In genomic region chr1:116595946-116596741, GRCh38 we compare ENCODE assay signal across 8 cellular contexts. TPM values are rescaled to one million over a fixed set of nuclear protein-coding genes. Genes with fewer than 3 reads are reported as not detected.
DNase-seq lines count a peak whose midpoint lies in the region; ATAC-seq, FAIRE-seq and TF ChIP-seq lines count a peak whose summit lies in the region.
"Not testable (repeated sequence)": the region's sequence is repeated elsewhere in the genome, so short reads cannot be mapped to it uniquely, and the experiment has no call there.

No MANE protein-coding gene starts in this region.

- TF ChIP-seq RAD21 in A549 (conservative IDR thresholded peaks at IDR 0.05 in 1 of 2, IDR thresholded peaks at IDR 0.05 in 1 of 2), result peak; percentile 30 to 33; a peak in 3 of 5 replicates

- not testable (repeated sequence) for H3K36me3 Mint-ChIP-seq in activated CD4-positive, alpha-beta memory T cell treated with anti-CD3 and anti-CD28 coated beads for 36 hours

- DNase-seq in A549 (ENCODE audit: low read depth in 1 of 2, low spot score in 1 of 2), result peak in 1 of 2 experiments; percentile 31
- not testable (repeated sequence) for DNase-seq in GM13976 (ENCODE audit: low spot score); kidney epithelial cell (ENCODE audit: low read depth)
- DNase-seq in activated CD4-positive, alpha-beta memory T cell treated with anti-CD3 and anti-CD28 coated beads for 36 hours, result peak; percentile 49
- DNase-seq in choroid plexus epithelial cell (ENCODE audit: low read depth), result peak; percentile 52
- DNase-seq in gastrocnemius medialis, result peak in 1 of 2 donors; percentile 13

- not testable (repeated sequence) for H3K9me2 ChIP-seq in OCI-LY1 (ENCODE audit: low read depth, low read length)

- not testable (repeated sequence) for FAIRE-seq in A549 (lab: Jason Lieb, UNC)

- H3K4me1 ChIP-seq in A549; OCI-LY1 (ENCODE audit: insufficient read depth, low read length, severe bottlenecking); gastrocnemius medialis: not testable (repeated sequence)

- not testable (repeated sequence) for H3F3A ChIP-seq in OCI-LY1 (ENCODE audit: insufficient read depth, low read length)

- intact Hi-C loops in activated CD4-positive, alpha-beta memory T cell treated with anti-CD3 and anti-CD28 coated beads for 36 hours (cut with micrococcal nuclease), result loop anchor here (1.0 to 2.0 kb wide), 2 partner anchors 22 to 457 kb away; no protein-coding TSS in a partner anchor
- intact Hi-C loops in gastrocnemius medialis (cut with DNase I; ENCODE audit: low total_unique reads), result loop anchor here (1.0 kb wide), 1 partner anchor 22 kb away; no protein-coding TSS in a partner anchor

- H3K27me3 ChIP-seq in OCI-LY1 (ENCODE audit: insufficient read depth, low read length); kidney epithelial cell (ENCODE audit: control insufficient read depth, insufficient read depth, low read length); gastrocnemius medialis: not testable (repeated sequence)

- ATAC-seq in A549 (peak; percentile 88 to 93), HG03135 (IDR thresholded peaks at IDR 0.05; ENCODE audit: unreplicated experiment) (peak; percentile 50), gastrocnemius medialis (peak; percentile 60 to 65)

- not testable (repeated sequence) for TF ChIP-seq EP300 in A549 (IDR thresholded peaks at IDR 0.05)

- POLR2A ChIA-PET in A549 (lab: Yijun Ruan, JAX), result interaction anchor here (0.8 kb wide), 1 partner anchor 22 kb away, joined by 3 read pairs; no protein-coding TSS in a partner anchor
- POLR2A ChIA-PET in activated CD4-positive, alpha-beta memory T cell treated with anti-CD3 and anti-CD28 coated beads for 36 hours (lab: Charles Lee), result interaction anchor here (0.8 to 1.4 kb wide), 3 partner anchors 22 to 533 kb away, joined by 3 to 4 read pairs (median 3); no protein-coding TSS in a partner anchor

- H3K4me2 ChIP-seq in A549, result peak overlapping the region; percentile 84
- H3K4me2 ChIP-seq in OCI-LY1 (ENCODE audit: low read length), result not testable (repeated sequence)

- peak overlapping the region; percentile 21 for H3K4me3 Mint-ChIP-seq in activated CD4-positive, alpha-beta memory T cell treated with anti-CD3 and anti-CD28 coated beads for 36 hours

- 7% methylated on average over 8 of the region's 8 CpGs for WGBS in A549 (ENCODE audit: missing lambda C conversion rate)

- H3K4me1 Mint-ChIP-seq in activated CD4-positive, alpha-beta memory T cell treated with anti-CD3 and anti-CD28 coated beads for 36 hours (ENCODE audit: low read depth), result peaks cover 16% of the 10 kb centered on the region

- in situ Hi-C loops in GM13976 (cut with MboI; ENCODE audit: low sequenced_read_pairs, unreplicated experiment), result not testable (repeated sequence)
- in situ Hi-C loops in gastrocnemius medialis (cut with MboI; ENCODE audit: low sequenced_read_pairs in 4 of 4), result loop anchor here in 1 of 4 donors (25.0 kb wide), 1 partner anchor 441 kb away; no protein-coding TSS in a partner anchor

- CTCF ChIA-PET in A549 (lab: Yijun Ruan, JAX), result interaction anchor here (0.9 to 3.4 kb wide), 11 partner anchors 9 to 461 kb away, joined by 3 to 31 read pairs (median 4); no protein-coding TSS in a partner anchor
- CTCF ChIA-PET in activated CD4-positive, alpha-beta memory T cell treated with anti-CD3 and anti-CD28 coated beads for 36 hours (lab: Charles Lee), result interaction anchor here (0.7 to 3.2 kb wide), 21 partner anchors 10 to 680 kb away, joined by 3 to 59 read pairs (median 3); partner anchors contain the start of gene CD58

- not testable (repeated sequence) for H4K20me1 ChIP-seq in OCI-LY1 (ENCODE audit: insufficient read depth, low read length)

- TF ChIP-seq POLR2A in A549 (IDR thresholded peaks at IDR 0.05; ENCODE audit: low read length); gastrocnemius medialis (IDR thresholded peaks at IDR 0.05): not testable (repeated sequence)

- not testable (repeated sequence) for H3K9me3 ChIP-seq in A549; OCI-LY1 (ENCODE audit: low read length); gastrocnemius medialis

- not testable (repeated sequence) for H2AFZ ChIP-seq in OCI-LY1 (ENCODE audit: low read length)

- H3K27ac Mint-ChIP-seq in activated CD4-positive, alpha-beta memory T cell treated with anti-CD3 and anti-CD28 coated beads for 36 hours, result not testable (repeated sequence)

- not testable (repeated sequence) for H3K27me3 Mint-ChIP-seq in activated CD4-positive, alpha-beta memory T cell treated with anti-CD3 and anti-CD28 coated beads for 36 hours

- H3K27ac ChIP-seq in A549, result peak overlapping the region in 1 of 2 experiments; percentile 63; a peak in 1 of 6 replicates
- H3K27ac ChIP-seq in OCI-LY1 (ENCODE audit: low read depth, low read length, poor library complexity, severe bottlenecking); gastrocnemius medialis: not testable (repeated sequence)

- H3K9ac ChIP-seq in OCI-LY1 (ENCODE audit: low read length), result not testable (repeated sequence)

- not testable (repeated sequence) for H3K79me2 ChIP-seq in OCI-LY1 (ENCODE audit: insufficient read depth, low read length)

- H3K36me3 ChIP-seq in OCI-LY1 (ENCODE audit: insufficient read depth, low read length); kidney epithelial cell (ENCODE audit: control insufficient read depth, insufficient read depth, low read length); gastrocnemius medialis: not testable (repeated sequence)

- not testable (repeated sequence) for H3K4me3 ChIP-seq in A549; OCI-LY1 (ENCODE audit: low read depth, low read length, poor library complexity, severe bottlenecking); choroid plexus epithelial cell (ENCODE audit: low read depth, low read length); kidney epithelial cell (ENCODE audit: low read depth, low read length); gastrocnemius medialis

- not testable (repeated sequence) for H3K9me3 Mint-ChIP-seq in activated CD4-positive, alpha-beta memory T cell treated with anti-CD3 and anti-CD28 coated beads for 36 hours

- TF ChIP-seq CTCF in A549 (IDR thresholded peaks at IDR 0.05) (peak; percentile 41; the same call in 2 of the 3 replicates), GM13976 (IDR thresholded peaks at IDR 0.05; ENCODE audit: borderline replicate concordance, control extremely low read depth, extremely low read depth, insufficient read depth, missing control alignments) (peak; percentile 18), OCI-LY1 (IDR thresholded peaks at IDR 0.05; ENCODE audit: low read length) (peak; percentile 32; the same call in 1 of the 2 replicates), choroid plexus epithelial cell (conservative IDR thresholded peaks at IDR 0.05; ENCODE audit: low read depth, low read length) (peak; percentile 60), kidney epithelial cell (IDR thresholded peaks at IDR 0.05; ENCODE audit: insufficient read depth, low read length, poor library complexity, severe bottlenecking) (peak; percentile 50), gastrocnemius medialis (IDR thresholded peaks at IDR 0.05 in 4 of 5, conservative IDR thresholded peaks at IDR 0.05 in 1 of 5) (peak in 4 of 5 experiments; percentile 22 to 56 (median 48))

TF ChIP-seq in A549, 52 proteins besides CTCF, POLR2A, EP300 and RAD21:
- TF ChIP-seq SMC3 (IDR thresholded peaks at IDR 0.05), result peak; percentile 37; the same call in 2 of the 3 replicates

RNA-seq across cellular contexts. Expression of gene CD58, which starts 25.3 kb away (rescaled TPM):
- 36.0 and 38.4 TPM in 2 replicates for polyA plus RNA-seq in A549 (2011; rRNA removed)
- polyA plus RNA-seq in A549 (2012; cell fraction: cytosol; rRNA removed), result 11.0 and 11.2 TPM in 2 replicates
- 5.1 and 7.9 TPM in 2 replicates for polyA plus RNA-seq in A549 (2012; cell fraction: nucleus; rRNA removed)
- polyA plus RNA-seq in A549 (2017; fragmentation: RNase III; extraction: RNeasy Plus Mini Kit Qiagen cat#74134 plus additional on column Dnase treatment), result 20.0 to 26.4 TPM (median 22.4 TPM) in 3 replicates
- 4.8 and 8.2 TPM in 2 replicates for polyA minus RNA-seq in A549 (2011; rRNA and poly(A)+ RNA removed)
- total RNA-seq in activated CD4-positive, alpha-beta memory T cell treated with anti-CD3 and anti-CD28 coated beads for 36 hours, result 10 to 100 TPM; 21.9 to 27.2 TPM
- total RNA-seq in kidney epithelial cell, result 17.9 and 25.4 TPM in 2 replicates
- total RNA-seq in gastrocnemius medialis, result 10 to 100 TPM in 2 of 4 donors, 1 to 10 TPM in 2; 4.1 to 15.9 (median 10.2) TPM
